ENCODE assay signal across 35 cellular contexts in genomic region chr4:132901224-132901623, GRCh38.
"Had no signal": no experiment of that assay in that cellular context is flagged by ENCODE, and none has a peak within 500 bp of the region (broad histone marks: within the 10 kb centered on the region; RNA-seq: fewer than 3 reads in every experiment).

No MANE protein-coding gene starts in this region.

- H3K4me3 ChIP-seq: MG63 had no signal

- H3K27me3 ChIP-seq: MG63 had no signal

- DNase-seq: MG63, MM.1S, MV-4-11, NCI-H1048, NCI-H1092, NCI-H1092 treated with DMSO at 0.1 percent for 48 hours, NCI-H1105, NCI-H1105 treated with DMSO at 0.1 percent for 48 hours, NCI-H1417, NCI-H1417 treated with DMSO at 0.1 percent for 48 hours, NCI-H1436, NCI-H1436 treated with DMSO at 0.1 percent for 48 hours, NCI-H146, NCI-H1694, NCI-H1694 treated with DMSO at 0.1 percent for 48 hours, NCI-H187, NCI-H187 treated with DMSO at 0.1 percent for 48 hours, NCI-H1930, NCI-H2029, NCI-H2029 treated with DMSO at 0.1 percent for 48 hours, NCI-H2081, NCI-H2081 treated with DMSO at 0.1 percent for 48 hours, NCI-H2107, NCI-H2171, NCI-H2171 treated with DMSO at 0.1 percent for 48 hours, NCI-H2227 treated with DMSO at 0.1 percent for 48 hours, NCI-H226, NCI-H345, NCI-H446, NCI-H446 treated with DMSO at 0.1 percent for 48 hours, NCI-H510A, NCI-H510A treated with DMSO at 0.1 percent for 48 hours, NCI-H524, NCI-H524 treated with DMSO at 0.1 percent for 48 hours, NCI-H526 had no signal

- H3K36me3 ChIP-seq: MG63 had no signal

- H3K9me3 ChIP-seq: MG63 had no signal
